Comparison of ENCODE assay signal across 1 cellular context in genomic region chr4:76745264-76745663, GRCh38.
TF ChIP-seq lines count a peak whose summit lies in the region.

No MANE protein-coding gene starts in this region.

TF ChIP-seq in SK-N-SH treated with all-trans-retinoic acid at 6 μM for 48 hours, 23 proteins besides CTCF, POLR2A, EP300 and RAD21 (continued from another document):
- TF ChIP-seq POU6F1 (CRISPR knock-in tag; IDR thresholded peaks at IDR 0.05; ENCODE audit: borderline replicate concordance, low read depth) (no peak), ESRRG (CRISPR knock-in tag; IDR thresholded peaks at IDR 0.05) (no peak)
